Comparison of ENCODE assay signal across 25 cellular contexts in genomic region chr9:17477816-17478215, GRCh38.
"Had no signal": no experiment of that assay in that cellular context is flagged by ENCODE, and none has a peak within 500 bp of the region (broad histone marks: within the 10 kb centered on the region; RNA-seq: fewer than 3 reads in every experiment).

No MANE protein-coding gene starts in this region.

- H3K27ac Mint-ChIP-seq: dendritic cell treated with granulocyte-macrophage colony-stimulating factor and Interleukin-4, amounts not matched to agents 40 ng/mL and 50 ng/mL, for 4 days; effector memory CD8-positive, alpha-beta T cell; endodermal cell had no signal

- H3K27ac ChIP-seq: colonic mucosa, coronary artery, dorsolateral prefrontal cortex, epithelial cell of prostate, esophagus muscularis mucosa, esophagus squamous epithelium, foreskin keratinocyte, gastrocnemius medialis, gastroesophageal sphincter, heart left ventricle, heart right ventricle had no signal

- H3K27me3 ChIP-seq: colonic mucosa, dorsolateral prefrontal cortex, esophagus muscularis mucosa, esophagus squamous epithelium, foreskin keratinocyte, gastrocnemius medialis, gastroesophageal sphincter, heart left ventricle, heart right ventricle had no signal

- H3K4me3 ChIP-seq: colonic mucosa, coronary artery, dorsolateral prefrontal cortex, esophagus muscularis mucosa, esophagus squamous epithelium, gastrocnemius medialis, gastroesophageal sphincter, heart left ventricle, heart right ventricle had no signal

- H3K9me3 ChIP-seq: colonic mucosa, esophagus muscularis mucosa, esophagus squamous epithelium, gastrocnemius medialis, gastroesophageal sphincter, heart left ventricle, heart right ventricle had no signal

- H3K27me3 Mint-ChIP-seq: dendritic cell treated with granulocyte-macrophage colony-stimulating factor and Interleukin-4, amounts not matched to agents 40 ng/mL and 50 ng/mL, for 4 days; effector memory CD8-positive, alpha-beta T cell had no signal

- DNase-seq: colonic mucosa; cortex of kidney; dermis blood vessel endothelial cell; dorsolateral prefrontal cortex; effector CD4-positive, alpha-beta T cell; effector CD8-positive, alpha-beta T cell; effector memory CD4-positive, alpha-beta T cell; effector memory CD8-positive, alpha-beta T cell; endodermal cell; erythroblast; esophagus squamous epithelium; foreskin fibroblast; foreskin keratinocyte; foreskin melanocyte; gastrocnemius medialis; glutamatergic neuron; head of caudate nucleus; heart left ventricle; heart right ventricle had no signal

- ATAC-seq: effector memory CD8-positive, alpha-beta T cell; esophagus mucosa; foreskin keratinocyte; gastrocnemius medialis; gastroesophageal sphincter; heart left ventricle; heart right ventricle had no signal

- H3K9me3 Mint-ChIP-seq: dendritic cell treated with granulocyte-macrophage colony-stimulating factor and Interleukin-4, amounts not matched to agents 40 ng/mL and 50 ng/mL, for 4 days; effector memory CD8-positive, alpha-beta T cell; endodermal cell had no signal

- H3K4me3 Mint-ChIP-seq: dendritic cell treated with granulocyte-macrophage colony-stimulating factor and Interleukin-4, amounts not matched to agents 40 ng/mL and 50 ng/mL, for 4 days; effector memory CD8-positive, alpha-beta T cell; endodermal cell had no signal

- H3K4me1 ChIP-seq: colonic mucosa, esophagus muscularis mucosa, esophagus squamous epithelium, foreskin keratinocyte, gastrocnemius medialis, gastroesophageal sphincter, heart left ventricle, heart right ventricle had no signal

- H3K36me3 ChIP-seq: colonic mucosa, esophagus muscularis mucosa, esophagus squamous epithelium, gastrocnemius medialis, heart left ventricle, heart right ventricle had no signal
